In the genomic region with DNA sequence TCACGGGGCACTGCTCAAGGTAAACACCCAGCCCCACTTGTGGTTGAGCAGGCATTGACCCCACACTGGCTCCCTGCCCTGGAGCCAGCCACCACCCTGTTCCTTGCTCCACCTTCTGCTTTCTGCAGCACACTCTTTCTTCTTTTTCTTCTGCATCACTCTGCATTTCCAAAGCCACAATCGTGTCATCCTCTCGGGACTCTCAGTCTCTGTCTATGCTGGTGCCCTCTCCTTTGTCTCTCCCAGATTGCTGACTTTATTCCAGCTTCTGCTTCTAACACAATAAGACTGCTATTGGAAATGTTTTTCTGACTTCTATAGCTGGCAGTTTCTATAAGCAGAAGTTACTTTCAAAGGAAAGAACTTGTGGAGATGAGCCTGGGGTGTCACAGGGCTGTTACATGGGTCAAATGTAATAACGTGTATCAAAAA, we compare ENCODE assay signal across 1 cellular context.
TF ChIP-seq lines count a peak whose summit lies in the region.

No MANE protein-coding gene starts in this region.

TF ChIP-seq in K562, 482 proteins besides CTCF, POLR2A, EP300 and RAD21:
- TF ChIP-seq MAFG (tag; conservative IDR thresholded peaks at IDR 0.05) = no peak
- TF ChIP-seq, protein P1, sequence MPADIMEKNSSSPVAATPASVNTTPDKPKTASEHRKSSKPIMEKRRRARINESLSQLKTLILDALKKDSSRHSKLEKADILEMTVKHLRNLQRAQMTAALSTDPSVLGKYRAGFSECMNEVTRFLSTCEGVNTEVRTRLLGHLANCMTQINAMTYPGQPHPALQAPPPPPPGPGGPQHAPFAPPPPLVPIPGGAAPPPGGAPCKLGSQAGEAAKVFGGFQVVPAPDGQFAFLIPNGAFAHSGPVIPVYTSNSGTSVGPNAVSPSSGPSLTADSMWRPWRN (IDR thresholded peaks at IDR 0.05; ENCODE audit: low read depth) = no peak
- TF ChIP-seq ZNF696 (CRISPR knock-in tag; conservative IDR thresholded peaks at IDR 0.05) = no peak
- no peak for TF ChIP-seq FOXM1 (IDR thresholded peaks at IDR 0.05; ENCODE audit: low read depth)
- TF ChIP-seq FOXM1 (CRISPR knock-in tag; IDR thresholded peaks at IDR 0.05; ENCODE audit: low read depth) = no peak
- TF ChIP-seq, protein P2, sequence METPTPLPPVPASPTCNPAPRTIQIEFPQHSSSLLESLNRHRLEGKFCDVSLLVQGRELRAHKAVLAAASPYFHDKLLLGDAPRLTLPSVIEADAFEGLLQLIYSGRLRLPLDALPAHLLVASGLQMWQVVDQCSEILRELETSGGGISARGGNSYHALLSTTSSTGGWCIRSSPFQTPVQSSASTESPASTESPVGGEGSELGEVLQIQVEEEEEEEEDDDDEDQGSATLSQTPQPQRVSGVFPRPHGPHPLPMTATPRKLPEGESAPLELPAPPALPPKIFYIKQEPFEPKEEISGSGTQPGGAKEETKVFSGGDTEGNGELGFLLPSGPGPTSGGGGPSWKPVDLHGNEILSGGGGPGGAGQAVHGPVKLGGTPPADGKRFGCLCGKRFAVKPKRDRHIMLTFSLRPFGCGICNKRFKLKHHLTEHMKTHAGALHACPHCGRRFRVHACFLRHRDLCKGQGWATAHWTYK (CRISPR knock-in tag; IDR thresholded peaks at IDR 0.05) = no peak
- TF ChIP-seq TCF7L2 (IDR thresholded peaks at IDR 0.05; ENCODE audit: low read depth, low read length) = no peak
- no peak for TF ChIP-seq GATA2 (CRISPR knock-in tag; IDR thresholded peaks at IDR 0.05)
- no peak for TF ChIP-seq CBFB (CRISPR knock-in tag; IDR thresholded peaks at IDR 0.05)
- TF ChIP-seq RUNX1 (IDR thresholded peaks at IDR 0.05; ENCODE audit: low read depth) = no peak
- no peak for TF ChIP-seq NFE2L1 (tag; IDR thresholded peaks at IDR 0.05; ENCODE audit: borderline replicate concordance, low read depth)
- no peak for TF ChIP-seq ZNF12 (CRISPR knock-in tag; IDR thresholded peaks at IDR 0.05)
